In genomic region chr4:22897520-22898108, GRCh38 we compare ENCODE assay signal across 9 cellular contexts.
DNase-seq lines count a peak whose midpoint lies in the region; ATAC-seq and TF ChIP-seq lines count a peak whose summit lies in the region.
"Had no signal": no experiment of that assay in that cellular context is flagged by ENCODE, and none has a peak within 500 bp of the region (broad histone marks: within the 10 kb centered on the region; RNA-seq: fewer than 3 reads in every experiment).

No MANE protein-coding gene starts in this region.

- TF ChIP-seq CTCF in BJ (IDR thresholded peaks at IDR 0.05; ENCODE audit: insufficient read depth, low read depth, low read length) (peak; percentile 77), GM13976 (IDR thresholded peaks at IDR 0.05; ENCODE audit: borderline replicate concordance, control extremely low read depth, extremely low read depth, insufficient read depth, missing control alignments) (peak; percentile 48), MM.1S (IDR thresholded peaks at IDR 0.05; ENCODE audit: low read length) (peak; percentile 82), WTC11 (IDR thresholded peaks at IDR 0.05) (peak; percentile 75), spleen (IDR thresholded peaks at IDR 0.05 in 8 of 11, conservative IDR thresholded peaks at IDR 0.05 in 3 of 11) (peak in 9 of 11 experiments; percentile 8 to 66 (median 47))

- no peaks in the 10 kb centered on the region for H3K27me3 Mint-ChIP-seq in WTC11 (ENCODE audit: low read depth)
- H3K27me3 Mint-ChIP-seq: IgD-negative memory B cell had no signal

- no peaks in the 10 kb centered on the region; the same call in 1 of the 2 replicates for H3K4me1 Mint-ChIP-seq in WTC11
- H3K4me1 Mint-ChIP-seq: IgD-negative memory B cell had no signal

- DNase-seq in BJ (ENCODE audit: low read depth) = no peak
- peak; percentile 30 for DNase-seq in GM13976 (ENCODE audit: low spot score)
- DNase-seq in MM.1S = peak; percentile 27
- DNase-seq in WTC11 (ENCODE audit: low spot score) = peak; percentile 55
- peak; percentile 54 for DNase-seq in glomerular visceral epithelial cell (ENCODE audit: extremely low spot score)
- no peak for DNase-seq in spleen
- DNase-seq in NCI-H1048 (lab: John Stamatoyannopoulos, UW) = no peak

- POLR2A ChIA-PET in BJ (lab: Charles Lee) = no interaction called here
- POLR2A ChIA-PET in WTC11 (lab: Charles Lee) = no interaction called here

- H3K9ac ChIP-seq in MM.1S (ENCODE audit: low read length) = no peak overlapping the region

- ATAC-seq in WTC11 (peak; percentile 79), GM21529 (IDR thresholded peaks at IDR 0.05; ENCODE audit: unreplicated experiment) (no peak)

- H3K4me3 ChIP-seq in BJ (ENCODE audit: low read depth, low read length) (no peak overlapping the region), MM.1S (ENCODE audit: low read length) (no peak overlapping the region), spleen (no peak overlapping the region)

- TF ChIP-seq POLR2A in spleen (IDR thresholded peaks at IDR 0.05) = no peak

- H3K79me2 ChIP-seq in MM.1S (ENCODE audit: low read length) = no peaks in the 10 kb centered on the region

- peaks cover 7% of the 10 kb centered on the region; the same call in 1 of the 2 replicates for H3K36me3 Mint-ChIP-seq in WTC11
- H3K36me3 Mint-ChIP-seq: IgD-negative memory B cell had no signal

- no peaks in the 10 kb centered on the region for H3F3A ChIP-seq in MM.1S (ENCODE audit: insufficient read depth, low read length)

- H3K27me3 ChIP-seq in BJ (ENCODE audit: control insufficient read depth, insufficient read depth, low read length) (no peaks in the 10 kb centered on the region), MM.1S (replicated peaks; ENCODE audit: insufficient read depth, low read length) (no peaks in the 10 kb centered on the region), spleen (replicated peaks in 1 of 7) (peaks cover 0 to 5% (median 0%) of the 10 kb centered on the region in 7 donors)

- no peaks in the 10 kb centered on the region for H3K9me2 ChIP-seq in MM.1S (replicated peaks; ENCODE audit: insufficient read depth, low read length)

- CTCF ChIA-PET in BJ (lab: Yijun Ruan, JAX) = interaction anchor here (0.7 to 1.8 kb wide), 18 partner anchors 8 to 1421 kb away, joined by 3 to 9 read pairs (median 3); no protein-coding TSS in a partner anchor
- CTCF ChIA-PET in WTC11 (lab: Charles Lee) = interaction anchor here (0.5 to 1.9 kb wide), 29 partner anchors 8 to 1192 kb away, joined by 3 to 11 read pairs (median 4); no protein-coding TSS in a partner anchor

- no peak overlapping the region for H3K4me3 Mint-ChIP-seq in WTC11
- H3K4me3 Mint-ChIP-seq: IgD-negative memory B cell had no signal

- peaks cover 8% of the 10 kb centered on the region for H3K9me3 Mint-ChIP-seq in WTC11
- H3K9me3 Mint-ChIP-seq: IgD-negative memory B cell had no signal

- in situ Hi-C loops in GM13976 (cut with MboI; ENCODE audit: low sequenced_read_pairs, unreplicated experiment) = loop anchor here (25.0 kb wide), 1 partner anchor 1515 kb away; no protein-coding TSS in a partner anchor

- H3K9me3 ChIP-seq in MM.1S (replicated peaks; ENCODE audit: insufficient read depth, low read length) (no peaks in the 10 kb centered on the region), spleen (no peaks in the 10 kb centered on the region)

- H3K4me1 ChIP-seq in MM.1S (ENCODE audit: low read length) (no peaks in the 10 kb centered on the region), spleen (no peaks in the 10 kb centered on the region)

- H3K4me2 ChIP-seq in MM.1S (ENCODE audit: low read depth, low read length) = no peak overlapping the region

- H3K36me3 ChIP-seq in BJ (ENCODE audit: control insufficient read depth, insufficient read depth, low read length) = no peaks in the 10 kb centered on the region
- H3K36me3 ChIP-seq in MM.1S (replicated peaks; ENCODE audit: insufficient read depth, low read length) = no peaks in the 10 kb centered on the region
- H3K36me3 ChIP-seq in spleen = no peaks in the 10 kb centered on the region

- WGBS in spleen, 5 donors = 47 to 57% (median 56%) methylated on average over 6 of the region's 6 CpGs

- no peak overlapping the region for H3K27ac ChIP-seq in MM.1S (ENCODE audit: low read length)
- no peak overlapping the region for H3K27ac ChIP-seq in spleen

- H3K27ac Mint-ChIP-seq in WTC11 = no peak overlapping the region

- no peak overlapping the region for H2AFZ ChIP-seq in MM.1S (ENCODE audit: low read length)

- intact Hi-C loops in spleen (cut with DNase I; ENCODE audit: low total_unique reads) = no loop called here

- no peaks in the 10 kb centered on the region for H4K20me1 ChIP-seq in MM.1S (ENCODE audit: insufficient read depth, low read length)

TF ChIP-seq in WTC11, 78 proteins besides CTCF, POLR2A, EP300 and RAD21 (continues in another document):
- no peak for TF ChIP-seq SP1 (CRISPR knock-in tag; conservative IDR thresholded peaks at IDR 0.05)
- TF ChIP-seq ATF2 (CRISPR knock-in tag; IDR thresholded peaks at IDR 0.05; ENCODE audit: borderline replicate concordance, low read depth) = no peak
- no peak for TF ChIP-seq ELF4 (CRISPR knock-in tag; IDR thresholded peaks at IDR 0.05; ENCODE audit: low read depth)
- TF ChIP-seq CREM (CRISPR knock-in tag; IDR thresholded peaks at IDR 0.05) = no peak
- no peak for TF ChIP-seq ZBTB21 (CRISPR knock-in tag; IDR thresholded peaks at IDR 0.05; ENCODE audit: borderline replicate concordance)
- no peak for TF ChIP-seq CDX4 (CRISPR knock-in tag; IDR thresholded peaks at IDR 0.05; ENCODE audit: borderline replicate concordance)
- no peak for TF ChIP-seq ZNF425 (CRISPR knock-in tag; conservative IDR thresholded peaks at IDR 0.05)
- no peak for TF ChIP-seq AFF4 (CRISPR knock-in tag; IDR thresholded peaks at IDR 0.05; ENCODE audit: borderline replicate concordance)

Comparison
In these comparisons a context has a peak if more than half of its experiments do, and no peak if none do; other contexts are left out.
1. DNase-seq: peak in GM13976 (single experiment), MM.1S (single experiment), WTC11 (single experiment) and glomerular visceral epithelial cell (single experiment); none in BJ (single experiment), spleen (single experiment) and NCI-H1048 (single experiment).
2. Peak in every context shown above with its lines, with median percentiles within 50 percentile points of each other: CTCF ChIP-seq.